ENCODE assay signal across 8 cellular contexts in genomic region chr11:8219257-8220021, GRCh38. TPM values are rescaled to one million over a fixed set of nuclear protein-coding genes. Genes with fewer than 3 reads are reported as not detected.
DNase-seq lines count a peak whose midpoint lies in the region; TF ChIP-seq lines count a peak whose summit lies in the region.

No MANE protein-coding gene starts in this region.

- H3K4me3 ChIP-seq in choroid plexus epithelial cell (ENCODE audit: low read depth, low read length) (no peak overlapping the region), mesendoderm (ENCODE audit: low read length) (no peak overlapping the region)

- no peak overlapping the region for H3K9ac ChIP-seq in mesendoderm (ENCODE audit: low read length)

- no peak overlapping the region for H3K23ac ChIP-seq in mesendoderm (ENCODE audit: low read length)

- H3K4me1 ChIP-seq in mesendoderm (ENCODE audit: control insufficient read depth, low read depth, low read length), result no peaks in the 10 kb centered on the region

- no CpG with 5 or more reads among the region's 16 CpGs for WGBS in mesendoderm (ENCODE audit: extremely low coverage, insufficient coverage, low lambda C conversion rate)

- peak; percentile 90 for TF ChIP-seq CTCF in choroid plexus epithelial cell (conservative IDR thresholded peaks at IDR 0.05; ENCODE audit: low read depth, low read length)

- no peak overlapping the region for H3K56ac ChIP-seq in mesendoderm (ENCODE audit: low read length)

- no peak overlapping the region for H3K4ac ChIP-seq in mesendoderm (ENCODE audit: low read depth, low read length)

- no peaks in the 10 kb centered on the region for H3K79me2 ChIP-seq in mesendoderm (ENCODE audit: control insufficient read depth, insufficient read depth, low read length)

- no peaks in the 10 kb centered on the region for H3K36me3 ChIP-seq in mesendoderm (ENCODE audit: control insufficient read depth, insufficient read depth, low read length)

- DNase-seq in activated naive CD4-positive, alpha-beta T cell treated with Interleukin-2 at 50 U/mL for 16 hours, result peak; percentile 9
- no peak for DNase-seq in activated naive CD4-positive, alpha-beta T cell treated with anti-CD3 and anti-CD28 coated beads, Interleukin-2, amount 50 U/mL, for 16 hours
- DNase-seq in HEK293T (ENCODE audit: extremely low spot score) (peak; percentile 70), NCI-H69 (lab: John Stamatoyannopoulos, UW) (peak; percentile 80), choroid plexus epithelial cell (ENCODE audit: low read depth) (peak; percentile 81), mesendoderm (peak; percentile 87), amniotic stem cell (lab: John Stamatoyannopoulos, UW) (no peak), ureter (ENCODE audit: low spot score) (no peak)

- no peak overlapping the region for H2AK5ac ChIP-seq in mesendoderm (ENCODE audit: low read length)

- no peak overlapping the region for H2BK15ac ChIP-seq in mesendoderm (replicated peaks; ENCODE audit: low read depth)

- H4K5ac ChIP-seq in mesendoderm (ENCODE audit: low read length), result no peak overlapping the region

- H3K4me2 ChIP-seq in mesendoderm (ENCODE audit: low read length), result no peak overlapping the region

- H3K27me3 ChIP-seq in mesendoderm (ENCODE audit: insufficient read depth, low read length, poor library complexity), result no peaks in the 10 kb centered on the region

- H4K8ac ChIP-seq in mesendoderm (ENCODE audit: low read depth, low read length), result no peak overlapping the region

- H3K27ac ChIP-seq in mesendoderm (ENCODE audit: low read depth, low read length), result no peak overlapping the region

- CTCF ChIA-PET in HEK293T (lab: Yijun Ruan, JAX), result interaction anchor here (0.7 to 1.5 kb wide), 7 partner anchors 11 to 347 kb away, joined by 3 to 5 read pairs (median 3); no protein-coding TSS in a partner anchor

- no peaks in the 10 kb centered on the region for H3K79me1 ChIP-seq in mesendoderm (ENCODE audit: low read length)

- POLR2A ChIA-PET in HEK293T (lab: Yijun Ruan, JAX), result no interaction called here

- no peak overlapping the region for H2BK5ac ChIP-seq in mesendoderm (ENCODE audit: low read length)

- H3K18ac ChIP-seq in mesendoderm (ENCODE audit: low read length), result no peak overlapping the region

- H2BK120ac ChIP-seq in mesendoderm (ENCODE audit: low read depth, low read length), result no peak overlapping the region

TF ChIP-seq in HEK293T, 16 proteins besides CTCF, POLR2A, EP300 and RAD21:
- no peak for TF ChIP-seq FOXA1 (IDR thresholded peaks at IDR 0.05)

RNA-seq across cellular contexts. Expression of gene LMO1, which starts 44.2 kb away (rescaled TPM):
- polyA plus RNA-seq in mesendoderm (2013, experiment 1 of 2), result 0.65 TPM
- polyA plus RNA-seq in mesendoderm (2013, experiment 2 of 2), result 0.59 TPM
- total RNA-seq in ureter, result not detected

RNA-seq across cellular contexts. Expression of gene RIC3, which starts 50.6 kb away (rescaled TPM):
- polyA plus RNA-seq in mesendoderm (2013, experiment 1 of 2), result 8.3 TPM
- polyA plus RNA-seq in mesendoderm (2013, experiment 2 of 2), result 8.8 TPM
- 60.8 TPM for total RNA-seq in ureter

Comparison
In these comparisons a context has a peak if more than half of its experiments do, and no peak if none do; other contexts are left out.
1. DNase-seq: peak in activated naive CD4-positive, alpha-beta T cell treated with Interleukin-2 at 50 U/mL for 16 hours (single experiment), HEK293T (single experiment), NCI-H69 (single experiment), choroid plexus epithelial cell (single experiment) and mesendoderm (single experiment); none in activated naive CD4-positive, alpha-beta T cell treated with anti-CD3 and anti-CD28 coated beads, Interleukin-2, amount 50 U/mL, for 16 hours (single experiment), amniotic stem cell (single experiment) and ureter (single experiment).